ENCODE assay signal across 13 cellular contexts in the genomic region with DNA sequence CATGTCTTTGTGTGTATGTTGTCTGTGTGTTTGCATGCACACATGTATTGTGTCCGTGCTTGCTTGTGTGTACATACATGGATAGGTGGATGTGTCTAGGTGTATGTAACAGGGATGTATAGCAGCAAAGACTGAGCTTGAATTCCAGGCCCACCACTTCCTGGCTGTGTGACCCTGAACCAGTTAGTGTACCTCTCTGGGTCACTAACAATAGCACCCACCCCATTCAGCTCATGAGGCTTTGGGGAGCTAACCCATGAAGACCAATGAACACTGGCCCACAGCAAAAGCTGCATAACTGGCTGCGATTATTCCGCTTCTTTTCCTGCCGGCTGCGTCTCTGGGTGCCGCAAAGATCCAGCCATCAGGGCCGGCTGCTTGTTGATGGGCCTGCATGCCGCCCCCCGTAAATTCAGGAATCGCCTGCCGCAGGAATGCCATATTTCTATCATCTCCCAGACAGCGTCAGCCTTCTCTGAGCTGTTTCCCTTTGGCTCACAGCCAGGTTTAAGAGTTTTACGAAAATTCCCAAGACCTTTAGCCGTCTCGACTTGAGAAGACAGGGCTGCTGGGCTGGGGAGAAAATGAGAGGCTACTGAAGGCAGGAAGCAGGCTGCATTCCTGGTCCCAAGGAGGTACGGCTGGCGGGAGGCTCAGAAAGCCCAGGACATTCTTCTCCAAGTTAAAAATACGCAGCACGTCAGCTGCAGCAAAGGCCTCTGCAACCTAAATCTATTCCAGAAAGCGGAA.
DNase-seq lines count a peak whose midpoint lies in the region; ATAC-seq and TF ChIP-seq lines count a peak whose summit lies in the region.
"Had no signal": no experiment of that assay in that cellular context is flagged by ENCODE, and none has a peak within 500 bp of the region (broad histone marks: within the 10 kb centered on the region; RNA-seq: fewer than 3 reads in every experiment).

No MANE protein-coding gene starts in this region.

- H3K36me3 Mint-ChIP-seq in brain, result no peaks in the 10 kb centered on the region
- no peaks in the 10 kb centered on the region for H3K36me3 Mint-ChIP-seq in neural progenitor cell
- no peaks in the 10 kb centered on the region for H3K36me3 Mint-ChIP-seq in T-helper 17 cell (ENCODE audit: low read depth)

- DNase-seq in EH (ENCODE audit: low read depth) (peak; percentile 78), heart left ventricle (peak in 4 of 5 donors; percentile 71 to 77 (median 76)), neural progenitor cell (ENCODE audit: low spot score) (no peak), NCI-H1436 treated with DMSO at 0.1 percent for 48 hours (lab: John Stamatoyannopoulos, UW) (no peak), T-helper 17 cell (no peak), AG08396 (ENCODE audit: low spot score) (no peak)
- DNase-seq: Calu3 had no signal

- TF ChIP-seq POLR2A in heart left ventricle (IDR thresholded peaks at IDR 0.05), result no peak

- H3K27me3 ChIP-seq in heart left ventricle, result peaks cover 0 to 31% (median 17%) of the 10 kb centered on the region in 9 donors
- H3K27me3 ChIP-seq in neural progenitor cell, result no peaks in the 10 kb centered on the region
- H3K27me3 ChIP-seq: body of pancreas, ovary had no signal

- no peak overlapping the region for H3K9ac ChIP-seq in neural progenitor cell

- H3K4me3 ChIP-seq in heart left ventricle (peak overlapping the region in 1 of 12 donors; percentile 3), neural progenitor cell (no peak overlapping the region)
- H3K4me3 ChIP-seq: body of pancreas, lung, ovary had no signal

- H4K20me1 ChIP-seq in neural progenitor cell (ENCODE audit: low read depth), result no peaks in the 10 kb centered on the region

- H2AFZ ChIP-seq in neural progenitor cell (replicated peaks), result no peak overlapping the region

- intact Hi-C loops in heart left ventricle (cut with DNase I), result loop anchor here in 1 of 10 donors (5.0 kb wide), 1 partner anchor 60 kb away; no protein-coding TSS in a partner anchor

- TF ChIP-seq CTCF in brain (conservative IDR thresholded peaks at IDR 0.05), result no peak
- no peak for TF ChIP-seq CTCF in heart left ventricle (IDR thresholded peaks at IDR 0.05)
- TF ChIP-seq CTCF in neural progenitor cell (IDR thresholded peaks at IDR 0.05), result no peak

- peaks cover 0 to 40% (median 12%) of the 10 kb centered on the region in 12 donors for H3K4me1 ChIP-seq in heart left ventricle
- peaks cover 13% of the 10 kb centered on the region for H3K4me1 ChIP-seq in neural progenitor cell

- peaks cover 22% of the 10 kb centered on the region for H3F3A ChIP-seq in neural progenitor cell (ENCODE audit: low read depth)

- H3K9me3 ChIP-seq in heart left ventricle (peaks cover 0 to 8% (median 0%) of the 10 kb centered on the region in 12 donors), neural progenitor cell (ENCODE audit: low read depth) (no peaks in the 10 kb centered on the region), T-helper 17 cell (ENCODE audit: control insufficient read depth, low read length, poor library complexity, severe bottlenecking) (no peaks in the 10 kb centered on the region)
- H3K9me3 ChIP-seq: ovary had no signal

- H3K4me1 Mint-ChIP-seq in brain, result peaks cover 69% of the 10 kb centered on the region
- H3K4me1 Mint-ChIP-seq in neural progenitor cell, result peaks cover 76% of the 10 kb centered on the region
- no peaks in the 10 kb centered on the region for H3K4me1 Mint-ChIP-seq in T-helper 17 cell

- WGBS in heart left ventricle, 4 donors, result 33 to 58% (median 47%) methylated on average over 20 of the region's 20 CpGs

- H3K79me2 ChIP-seq in neural progenitor cell (ENCODE audit: low read depth), result no peaks in the 10 kb centered on the region

- H3K9me3 Mint-ChIP-seq in brain, result peaks cover 0 to 13% (median 5%) of the 10 kb centered on the region in 5 experiments
- H3K9me3 Mint-ChIP-seq in neural progenitor cell, result peaks cover 4% of the 10 kb centered on the region

- no peaks in the 10 kb centered on the region for H3K36me3 ChIP-seq in heart left ventricle
- H3K36me3 ChIP-seq in neural progenitor cell, result no peaks in the 10 kb centered on the region
- H3K36me3 ChIP-seq: ovary had no signal

- peak overlapping the region in 3 of 5 experiments; percentile 68 to 92 (median 75) for H3K27ac Mint-ChIP-seq in brain
- peak overlapping the region; percentile 88 for H3K27ac Mint-ChIP-seq in neural progenitor cell
- no peak overlapping the region for H3K27ac Mint-ChIP-seq in T-helper 17 cell

- H3K4me2 ChIP-seq in neural progenitor cell, result no peak overlapping the region

- H3K27me3 Mint-ChIP-seq in brain, result peaks cover 6% of the 10 kb centered on the region
- peaks cover 14% of the 10 kb centered on the region for H3K27me3 Mint-ChIP-seq in neural progenitor cell (ENCODE audit: insufficient read depth, low read depth)
- H3K27me3 Mint-ChIP-seq in T-helper 17 cell, result peaks cover 48% of the 10 kb centered on the region

- H3K4me3 Mint-ChIP-seq in brain (no peak overlapping the region), neural progenitor cell (peak overlapping the region; percentile 38), T-helper 17 cell (no peak overlapping the region)

- peak; percentile 23 to 61 (median 42) for ATAC-seq in heart left ventricle
- no peak for ATAC-seq in GM18868 (IDR thresholded peaks at IDR 0.05; ENCODE audit: unreplicated experiment)
- no peak for ATAC-seq in T-helper 17 cell
- ATAC-seq: body of pancreas had no signal

- H3K27ac ChIP-seq in heart left ventricle (peak overlapping the region; percentile 54 to 92 (median 71)), neural progenitor cell (no peak overlapping the region)
- H3K27ac ChIP-seq: body of pancreas, HL-60, ovary had no signal

Comparison
In these comparisons a context has a peak if more than half of its experiments do, and no peak if none do; other contexts are left out.
1. DNase-seq: peak in EH (single experiment) and heart left ventricle (4 of 5); none in neural progenitor cell (single experiment), NCI-H1436 treated with DMSO at 0.1 percent for 48 hours (single experiment), T-helper 17 cell (0 of 3) and AG08396 (single experiment).
2. ATAC-seq: peak in heart left ventricle (4 of 4); none in GM18868 (single experiment) and T-helper 17 cell (single experiment).